In the genomic region with DNA sequence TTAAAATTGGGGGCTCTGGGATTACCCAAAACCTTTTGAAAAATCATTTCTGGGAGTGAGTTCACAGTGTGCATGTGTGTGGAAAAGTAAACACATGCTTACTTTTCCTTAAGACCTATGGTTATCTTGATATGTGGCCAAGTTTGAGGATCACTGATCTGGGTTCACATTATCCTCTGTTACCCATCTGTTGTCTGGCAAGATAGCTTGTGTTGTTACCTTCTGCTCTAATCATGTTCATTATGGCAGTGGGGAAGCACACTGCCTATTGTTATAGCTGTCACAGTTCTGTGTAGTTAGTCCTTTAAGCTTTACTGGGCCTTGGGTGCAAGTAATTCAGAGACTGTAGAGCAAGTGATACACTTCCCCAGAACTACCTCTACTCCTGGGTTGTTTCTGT, we compare ENCODE assay signal across 26 cellular contexts.
"Had no signal": no experiment of that assay in that cellular context is flagged by ENCODE, and none has a peak within 500 bp of the region (broad histone marks: within the 10 kb centered on the region; RNA-seq: fewer than 3 reads in every experiment).

No MANE protein-coding gene starts in this region.

- DNase-seq: activated CD4-positive, alpha-beta memory T cell treated with anti-CD3 and anti-CD28 coated beads, Interleukin-2, amount 10 ng/mL, durations not matched to agents 7 days and 5 days; activated CD4-positive, alpha-beta T cell treated with anti-CD3 and anti-CD28 coated beads for 1 hour; activated CD4-positive, alpha-beta T cell treated with anti-CD3 and anti-CD28 coated beads, Interleukin-2, amount 10 ng/mL, durations not matched to agents 7 days and 5 days; activated CD8-positive, alpha-beta memory T cell treated with anti-CD3 and anti-CD28 coated beads, Interleukin-2, amount 50 U/mL, for 48 hours; activated naive CD4-positive, alpha-beta T cell; activated T-cell treated with anti-CD3 and anti-CD28 coated beads, Interleukin-2, amount 50 U/mL, for 24 hours; effector memory CD4-positive, alpha-beta T cell; gastrocnemius medialis; glutamatergic neuron; left lung; lower lobe of right lung; mesendoderm; natural killer cell; stimulated activated CD4-positive, alpha-beta T cell treated with anti-CD3 and anti-CD28 coated beads, Interleukin-4, amount 100 ng/mL, for 24 hours; T-helper 2 cell; trophoblast cell had no signal

- H3K27me3 ChIP-seq: dorsolateral prefrontal cortex, gastrocnemius medialis, left lung had no signal

- H3K9me3 ChIP-seq: gastrocnemius medialis, left lung, lower lobe of right lung, thoracic aorta had no signal

- H3K4me3 ChIP-seq: coronary artery, dorsolateral prefrontal cortex, gastrocnemius medialis, left lung, lower lobe of right lung, skin epidermis, thoracic aorta had no signal

- H3K27ac ChIP-seq: coronary artery, gastrocnemius medialis, left lung, lower lobe of right lung, skin epidermis, thoracic aorta had no signal

- FAIRE-seq: bronchial epithelial cell, islet of Langerhans had no signal

- ATAC-seq: activated naive CD4-positive, alpha-beta T cell treated with anti-CD3 and anti-CD28 coated beads, Interleukin-2, amount 50 U/mL, for 72 hours; gastrocnemius medialis; left lung; lower lobe of right lung; natural killer cell; sciatic nerve; stimulated activated effector memory CD8-positive, alpha-beta T cell treated with anti-CD3 and anti-CD28 coated beads, Interleukin-12 subunit alpha, Interleukin-12 subunit beta, amount 100 ng/mL, for 72 hours; WTC11 had no signal
